ENCODE assay signal across 8 cellular contexts in genomic region chr5:160119142-160119904, GRCh38.
A peak's percentile ranks its signal among the peaks of the same experiment; 100 is the strongest.
DNase-seq lines count a peak whose midpoint lies in the region; ATAC-seq and TF ChIP-seq lines count a peak whose summit lies in the region.

Gene PWWP2A, minus strand, starts transcription at chr5:160119450. Its CDS starts 62 bp downstream, at chr5:160119388.

- TF ChIP-seq CTCF in GM10248 (IDR thresholded peaks at IDR 0.05; ENCODE audit: control extremely low read depth, extremely low read depth, low read depth, missing control alignments), result peak; percentile 17

- H3K4me3 Mint-ChIP-seq in activated naive CD4-positive, alpha-beta T cell treated with anti-CD3 and anti-CD28 coated beads, Interleukin-2, amount 50 U/mL, for 24 hours, result peak within 1 kb of the TSS; percentile 89

- POLR2A ChIA-PET in GM10248 (lab: Yijun Ruan, JAX), result no interaction called here

- no peaks in the 10 kb centered on the region for H3K27me3 Mint-ChIP-seq in activated naive CD4-positive, alpha-beta T cell treated with anti-CD3 and anti-CD28 coated beads, Interleukin-2, amount 50 U/mL, for 24 hours

- H3K27ac Mint-ChIP-seq in activated naive CD4-positive, alpha-beta T cell treated with anti-CD3 and anti-CD28 coated beads, Interleukin-2, amount 50 U/mL, for 24 hours, result peak within 1 kb of the TSS; percentile 94

- DNase-seq in GM10248 (ENCODE audit: extremely low spot score), result peak; percentile 95
- peak; percentile 99 for DNase-seq in NCI-H1092 (lab: John Stamatoyannopoulos, UW)
- DNase-seq in germinal center (ENCODE audit: low spot score), result peak; percentile 96
- DNase-seq in non-pigmented ciliary epithelial cell (ENCODE audit: low read depth), result peak; percentile 100
- peak; percentile 100 for DNase-seq in superior temporal gyrus (ENCODE audit: extremely low spot score)

- peaks cover 19% of the 10 kb centered on the region for H3K4me1 Mint-ChIP-seq in activated naive CD4-positive, alpha-beta T cell treated with anti-CD3 and anti-CD28 coated beads, Interleukin-2, amount 50 U/mL, for 24 hours

- CTCF ChIA-PET in GM10248 (lab: Yijun Ruan, JAX), result interaction anchor here (1.3 kb wide), 1 partner anchor 16 kb away, joined by 3 read pairs; no protein-coding TSS in a partner anchor

- H3K9me3 Mint-ChIP-seq in activated naive CD4-positive, alpha-beta T cell treated with anti-CD3 and anti-CD28 coated beads, Interleukin-2, amount 50 U/mL, for 24 hours, result no peaks in the 10 kb centered on the region

- H3K36me3 Mint-ChIP-seq in activated naive CD4-positive, alpha-beta T cell treated with anti-CD3 and anti-CD28 coated beads, Interleukin-2, amount 50 U/mL, for 24 hours, result peaks cover 3% of the 10 kb centered on the region

- ATAC-seq in HG02588 (IDR thresholded peaks at IDR 0.05; ENCODE audit: unreplicated experiment), result peak; percentile 90
- ATAC-seq in SK-N-SH treated with all-trans-retinoic acid at 6 μM for 48 hours, result peak; percentile 95

TF ChIP-seq in SK-N-SH treated with all-trans-retinoic acid at 6 μM for 48 hours, 23 proteins besides CTCF, POLR2A, EP300 and RAD21:
- TF ChIP-seq ARNTL (CRISPR knock-in tag; IDR thresholded peaks at IDR 0.05; ENCODE audit: borderline replicate concordance, low read depth) (no peak), BACH2 (CRISPR knock-in tag; IDR thresholded peaks at IDR 0.05; ENCODE audit: borderline replicate concordance) (no peak), TOX (CRISPR knock-in tag; IDR thresholded peaks at IDR 0.05; ENCODE audit: borderline replicate concordance) (no peak), ZNF8 (CRISPR knock-in tag; IDR thresholded peaks at IDR 0.05) (0 out of 2 replicates have a peak, but pooled peaks have one; percentile 55), ZFP30 (CRISPR knock-in tag; IDR thresholded peaks at IDR 0.05) (no peak), GLIS3 (CRISPR knock-in tag; IDR thresholded peaks at IDR 0.05) (0 out of 2 replicates have a peak, but pooled peaks have one; percentile 16), OSR1 (CRISPR knock-in tag; IDR thresholded peaks at IDR 0.05) (no peak), ESRRG (CRISPR knock-in tag; IDR thresholded peaks at IDR 0.05) (no peak), TCF4 (CRISPR knock-in tag; IDR thresholded peaks at IDR 0.05; ENCODE audit: borderline replicate concordance) (no peak), ZC3H10 (CRISPR knock-in tag; IDR thresholded peaks at IDR 0.05) (no peak), ZNF565 (CRISPR knock-in tag; conservative IDR thresholded peaks at IDR 0.05; ENCODE audit: low read depth) (no peak), CSDC2 (CRISPR knock-in tag; IDR thresholded peaks at IDR 0.05) (no peak), CSRNP3 (CRISPR knock-in tag; IDR thresholded peaks at IDR 0.05) (no peak), PPARA (CRISPR knock-in tag; IDR thresholded peaks at IDR 0.05; ENCODE audit: borderline replicate concordance) (no peak), RARB (CRISPR knock-in tag; IDR thresholded peaks at IDR 0.05) (no peak), POU6F1 (CRISPR knock-in tag; IDR thresholded peaks at IDR 0.05; ENCODE audit: borderline replicate concordance, low read depth) (no peak), TSHZ2 (CRISPR knock-in tag; IDR thresholded peaks at IDR 0.05) (0 out of 2 replicates have a peak, but pooled peaks have one; percentile 15), ZFP3 (CRISPR knock-in tag; IDR thresholded peaks at IDR 0.05) (no peak)
TF ChIP-seq in SK-N-SH treated with all-trans-retinoic acid at 6 μM for 48 hours: peak in this region for 3.

Comparison
In these comparisons a context has a peak if more than half of its experiments do, and no peak if none do; other contexts are left out.
1. Peak in every context shown above with its lines: DNase-seq and ATAC-seq.